Comparison of ENCODE assay signal across 13 cellular contexts in the genomic region with DNA sequence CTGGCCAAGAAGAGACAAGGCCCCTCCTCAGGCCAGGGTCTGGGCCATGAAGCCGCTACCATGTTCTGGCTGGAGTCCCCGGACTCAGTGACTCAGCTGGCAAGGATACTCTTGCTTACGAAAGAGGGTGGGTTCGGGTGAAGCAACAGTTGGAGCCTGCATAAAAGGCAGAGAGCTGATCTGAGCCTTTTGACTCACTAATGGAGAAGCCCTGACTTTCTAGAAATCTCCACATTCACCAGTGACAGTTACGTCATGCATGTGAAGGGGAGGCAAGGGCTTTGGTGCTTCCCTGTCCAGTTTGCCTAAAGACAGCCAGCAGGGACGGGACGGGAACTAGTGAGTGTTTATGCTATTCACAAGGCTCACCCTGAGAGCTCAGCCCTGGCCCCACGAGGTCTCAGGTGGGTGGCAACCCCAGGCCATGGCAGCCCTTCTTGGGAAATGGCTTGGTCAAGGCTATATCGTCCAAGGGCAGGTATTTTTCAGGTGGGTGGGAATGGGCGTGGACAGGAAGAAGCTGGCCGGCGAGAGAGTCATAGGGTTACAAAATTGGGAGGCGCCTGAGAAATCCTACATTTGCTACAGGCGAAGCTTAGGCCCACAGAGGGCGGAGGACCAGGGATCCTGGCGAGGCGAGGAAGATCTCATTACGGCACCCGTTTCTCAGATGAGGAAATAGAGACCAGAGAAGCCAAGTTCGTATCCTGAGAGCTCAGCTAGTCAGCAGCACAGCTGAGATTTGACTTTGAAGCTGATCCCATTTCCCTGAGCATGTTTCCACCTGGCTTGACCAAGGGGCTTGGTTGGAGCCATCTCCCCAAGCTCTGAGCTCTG.
DNase-seq lines count a peak whose midpoint lies in the region; ATAC-seq, FAIRE-seq and TF ChIP-seq lines count a peak whose summit lies in the region.
"Had no signal": no experiment of that assay in that cellular context is flagged by ENCODE, and none has a peak within 500 bp of the region (broad histone marks: within the 10 kb centered on the region; RNA-seq: fewer than 3 reads in every experiment).

No MANE protein-coding gene starts in this region.

- 62 to 65% methylated on average over 20 of the region's 20 CpGs for WGBS in heart right ventricle, 2 donors
- WGBS in smooth muscle cell (ENCODE audit: low lambda C conversion rate), result 58% methylated on average over 20 of the region's 20 CpGs

- no peaks in the 10 kb centered on the region for H4K20me1 ChIP-seq in astrocyte (ENCODE audit: insufficient read depth, low read length)
- no peaks in the 10 kb centered on the region for H4K20me1 ChIP-seq in smooth muscle cell (ENCODE audit: low read depth)

- DNase-seq in astrocyte (ENCODE audit: low read depth) (peak; percentile 94), heart right ventricle (peak; percentile 27 to 32), smooth muscle cell (lab: John Stamatoyannopoulos, UW; ENCODE audit: unreplicated experiment) (peak; percentile 15), NCI-H1105 (lab: John Stamatoyannopoulos, UW) (no peak)
- no peak for DNase-seq in stimulated activated naive CD4-positive, alpha-beta T cell treated with Interleukin-2 at 50 U/mL for 16 hours (lab: John Stamatoyannopoulos, UW)
- DNase-seq: DMS53; kidney glomerular epithelial cell; stimulated activated CD4-positive, alpha-beta T cell treated with anti-CD3 and anti-CD28 coated beads, Interleukin-12 subunit alpha, Interleukin-12 subunit beta, amount 100 ng/mL, for 4 hours had no signal

- H3K27me3 ChIP-seq in astrocyte (ENCODE audit: insufficient read depth, low read length) (no peaks in the 10 kb centered on the region), heart right ventricle (peaks cover 0 to 33% (median 20%) of the 10 kb centered on the region in 7 donors), smooth muscle cell (ENCODE audit: low read depth) (no peaks in the 10 kb centered on the region)

- peak overlapping the region; percentile 10 for H3K4me2 ChIP-seq in astrocyte (ENCODE audit: low read length)
- H3K4me2 ChIP-seq in smooth muscle cell, result peak overlapping the region; percentile 18

- H3K27ac Mint-ChIP-seq in astrocyte (ENCODE audit: unreplicated experiment), result no peak overlapping the region

- H3K9me3 Mint-ChIP-seq in astrocyte (ENCODE audit: unreplicated experiment), result no peaks in the 10 kb centered on the region

- H2AFZ ChIP-seq in astrocyte (ENCODE audit: low read depth, low read length) (no peak overlapping the region), smooth muscle cell (ENCODE audit: low read depth) (no peak overlapping the region)

- H3K9me3 ChIP-seq in HEK293 (ENCODE audit: control insufficient read depth, insufficient read depth, low read depth, low read length) (no peaks in the 10 kb centered on the region), astrocyte (ENCODE audit: insufficient read depth, low read depth, low read length) (no peaks in the 10 kb centered on the region), heart right ventricle (no peaks in the 10 kb centered on the region), smooth muscle cell (replicated peaks; ENCODE audit: low read depth) (no peaks in the 10 kb centered on the region)

- FAIRE-seq in astrocyte (lab: Jason Lieb, UNC), result no peak
- FAIRE-seq: colon, RCC 7860 had no signal

- H3K36me3 ChIP-seq in HEK293 (ENCODE audit: control insufficient read depth in 2 of 2, insufficient read depth in 1 of 2, low read length in 2 of 2), result no peaks in the 10 kb centered on the region
- no peaks in the 10 kb centered on the region for H3K36me3 ChIP-seq in astrocyte (ENCODE audit: insufficient read depth, low read length)
- H3K36me3 ChIP-seq in heart right ventricle, result no peaks in the 10 kb centered on the region
- H3K36me3 ChIP-seq in smooth muscle cell (ENCODE audit: low read depth), result no peaks in the 10 kb centered on the region

- ATAC-seq in heart right ventricle, result peak; percentile 46 to 88 (median 76)
- ATAC-seq in HG02759 (IDR thresholded peaks at IDR 0.05; ENCODE audit: unreplicated experiment), result no peak
- no peak for ATAC-seq in GM18498 (IDR thresholded peaks at IDR 0.05; ENCODE audit: unreplicated experiment)

- H3K4me3 ChIP-seq in HEK293 (ENCODE audit: low read depth, low read length) (no peak overlapping the region), astrocyte (ENCODE audit: insufficient read depth, low read depth, low read length) (no peak overlapping the region), heart right ventricle (no peak overlapping the region), smooth muscle cell (no peak overlapping the region)

- H3K27ac ChIP-seq in HEK293 (ENCODE audit: extremely low read depth, low read depth, low read length), result no peak overlapping the region
- no peak overlapping the region for H3K27ac ChIP-seq in astrocyte (ENCODE audit: low read depth, low read length)
- peak overlapping the region in 1 of 10 donors; percentile 40 for H3K27ac ChIP-seq in heart right ventricle
- H3K27ac ChIP-seq in smooth muscle cell (ENCODE audit: low read depth), result peak overlapping the region; percentile 57

- H3K79me2 ChIP-seq in astrocyte (ENCODE audit: insufficient read depth, low read length), result no peaks in the 10 kb centered on the region
- H3K79me2 ChIP-seq in smooth muscle cell (ENCODE audit: low read depth), result no peaks in the 10 kb centered on the region

- TF ChIP-seq CTCF in HEK293 (tag by site-specific recombination; IDR thresholded peaks at IDR 0.05) (no peak), astrocyte (IDR thresholded peaks at IDR 0.05; ENCODE audit: insufficient read depth, low read depth, low read length) (no peak), heart right ventricle (IDR thresholded peaks at IDR 0.05) (no peak), smooth muscle cell (IDR thresholded peaks at IDR 0.05; ENCODE audit: borderline replicate concordance, insufficient read depth, poor library complexity, severe bottlenecking) (no peak)

- intact Hi-C loops in heart right ventricle (cut with DNase I), result no loop called here

- H3K4me1 Mint-ChIP-seq in astrocyte (ENCODE audit: low read depth, unreplicated experiment), result peaks cover 9% of the 10 kb centered on the region

- CTCF ChIA-PET in HEK293 (lab: Yijun Ruan, JAX), result interaction anchor here (0.6 kb wide), 1 partner anchor 9 kb away, joined by 3 read pairs; no protein-coding TSS in a partner anchor

- H3K4me1 ChIP-seq in HEK293 (ENCODE audit: control insufficient read depth, insufficient read depth, low read length) (no peaks in the 10 kb centered on the region), astrocyte (ENCODE audit: insufficient read depth, low read length) (peaks cover 22% of the 10 kb centered on the region), heart right ventricle (peaks cover 0 to 22% (median 0%) of the 10 kb centered on the region in 9 donors), smooth muscle cell (ENCODE audit: low read depth) (no peaks in the 10 kb centered on the region)

- no peaks in the 10 kb centered on the region for H3F3A ChIP-seq in smooth muscle cell (ENCODE audit: low read depth)

- peaks cover 41% of the 10 kb centered on the region for H3K27me3 Mint-ChIP-seq in astrocyte (ENCODE audit: low read depth, unreplicated experiment)

- POLR2A ChIA-PET in HEK293 (lab: Yijun Ruan, JAX), result no interaction called here

- no peak overlapping the region for H3K4me3 Mint-ChIP-seq in astrocyte (ENCODE audit: unreplicated experiment)

- no peaks in the 10 kb centered on the region for H3K36me3 Mint-ChIP-seq in astrocyte (ENCODE audit: low read depth, unreplicated experiment)

- H3K9ac ChIP-seq in astrocyte (ENCODE audit: low read length), result no peak overlapping the region
- H3K9ac ChIP-seq in smooth muscle cell (ENCODE audit: low read depth), result no peak overlapping the region

TF ChIP-seq in HEK293, 187 proteins besides CTCF, POLR2A, EP300 and RAD21:
- TF ChIP-seq, protein P1, sequence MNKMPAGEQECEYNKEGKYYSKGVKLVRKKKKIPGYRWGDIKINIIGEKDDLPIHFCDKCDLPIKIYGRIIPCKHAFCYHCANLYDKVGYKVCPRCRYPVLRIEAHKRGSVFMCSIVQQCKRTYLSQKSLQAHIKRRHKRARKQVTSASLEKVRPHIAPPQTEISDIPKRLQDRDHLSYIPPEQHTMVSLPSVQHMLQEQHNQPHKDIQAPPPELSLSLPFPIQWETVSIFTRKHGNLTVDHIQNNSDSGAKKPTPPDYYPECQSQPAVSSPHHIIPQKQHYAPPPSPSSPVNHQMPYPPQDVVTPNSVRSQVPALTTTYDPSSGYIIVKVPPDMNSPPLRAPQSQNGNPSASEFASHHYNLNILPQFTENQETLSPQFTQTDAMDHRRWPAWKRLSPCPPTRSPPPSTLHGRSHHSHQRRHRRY (tag by site-specific recombination; IDR thresholded peaks at IDR 0.05), result no peak
- peak; percentile 47; the same call in 1 of the 2 replicates for TF ChIP-seq SCRT2 (tag by site-specific recombination; IDR thresholded peaks at IDR 0.05)

Comparison
In these comparisons a context has a peak if more than half of its experiments do, and no peak if none do; other contexts are left out.
1. DNase-seq: peak in astrocyte (single experiment), heart right ventricle (2 of 2) and smooth muscle cell (single experiment); none in NCI-H1105 (single experiment) and stimulated activated naive CD4-positive, alpha-beta T cell treated with Interleukin-2 at 50 U/mL for 16 hours (single experiment).
2. ATAC-seq: peak in heart right ventricle (8 of 8); none in HG02759 (single experiment) and GM18498 (single experiment).